In the genomic region with DNA sequence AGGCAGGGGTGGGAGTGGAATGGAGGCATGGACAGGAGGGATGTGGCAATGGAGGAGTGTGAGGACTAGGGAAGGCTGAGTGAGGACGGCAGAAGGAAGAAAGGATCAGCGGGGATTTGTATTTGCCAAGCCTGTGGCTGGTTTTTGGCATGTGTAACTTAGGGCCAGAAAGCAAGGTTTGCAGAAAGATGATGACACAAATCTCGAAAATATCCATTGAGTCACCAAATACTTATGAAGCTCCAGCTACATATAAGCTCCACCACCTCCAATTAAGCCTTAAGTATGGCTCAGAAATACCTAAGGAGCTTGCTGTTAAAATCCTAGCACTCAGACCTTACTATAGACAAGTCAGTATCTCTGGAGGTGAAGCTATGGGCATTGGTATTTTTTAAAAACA, we compare ENCODE assay signal across 23 cellular contexts.
DNase-seq lines count a peak whose midpoint lies in the region; ATAC-seq and TF ChIP-seq lines count a peak whose summit lies in the region.
"Had no signal": no experiment of that assay in that cellular context is flagged by ENCODE, and none has a peak within 500 bp of the region (broad histone marks: within the 10 kb centered on the region; RNA-seq: fewer than 3 reads in every experiment).

No MANE protein-coding gene starts in this region.

- H3K79me1 ChIP-seq in neuronal stem cell (ENCODE audit: low read depth, low read length), result no peaks in the 10 kb centered on the region

- H3K4me1 Mint-ChIP-seq in HFFc6 (ENCODE audit: low read depth) (peaks cover 30% of the 10 kb centered on the region), osteocyte (ENCODE audit: unreplicated experiment) (no peaks in the 10 kb centered on the region)
- H3K4me1 Mint-ChIP-seq: activated naive CD8-positive, alpha-beta T cell treated with anti-CD3 and anti-CD28 coated beads for 36 hours; T-cell had no signal

- H2BK5ac ChIP-seq in neuronal stem cell (ENCODE audit: low read length), result no peak overlapping the region

- H3K9me3 Mint-ChIP-seq in HFFc6, result no peaks in the 10 kb centered on the region
- H3K9me3 Mint-ChIP-seq in osteocyte (ENCODE audit: unreplicated experiment), result no peaks in the 10 kb centered on the region
- H3K9me3 Mint-ChIP-seq: activated CD4-positive, alpha-beta memory T cell treated with anti-CD3 and anti-CD28 coated beads for 36 hours; activated naive CD8-positive, alpha-beta T cell treated with anti-CD3 and anti-CD28 coated beads for 36 hours; natural killer cell treated with Interleukin-12 subunit alpha and Interleukin-12 subunit beta and Interleukin-15 and Interleukin-18, amount 100 ng/mL, for 72 hours; T-cell; type B pancreatic cell had no signal

- H3K36me3 Mint-ChIP-seq in HFFc6 (ENCODE audit: low read depth) (no peaks in the 10 kb centered on the region), osteocyte (ENCODE audit: unreplicated experiment) (no peaks in the 10 kb centered on the region)
- H3K36me3 Mint-ChIP-seq: activated CD4-positive, alpha-beta memory T cell treated with anti-CD3 and anti-CD28 coated beads for 36 hours; activated naive CD8-positive, alpha-beta T cell treated with anti-CD3 and anti-CD28 coated beads for 36 hours; brain; natural killer cell treated with Interleukin-12 subunit alpha and Interleukin-12 subunit beta and Interleukin-15 and Interleukin-18, amount 100 ng/mL, for 72 hours; type B pancreatic cell had no signal

- H3K4me3 ChIP-seq in right lobe of liver, result no peak overlapping the region
- H3K4me3 ChIP-seq in neuronal stem cell (ENCODE audit: low read length in 2 of 2), result no peak overlapping the region
- H3K4me3 ChIP-seq in esophagus muscularis mucosa, result no peak overlapping the region
- H3K4me3 ChIP-seq: BLaER1 treated with 17β-estradiol and CSF1 and Interleukin-3, amounts not matched to agents 10 nM and 100 nM; gastrocnemius medialis had no signal

- no peak overlapping the region for H2BK120ac ChIP-seq in neuronal stem cell (ENCODE audit: low read depth, low read length)

- intact Hi-C loops in right lobe of liver (cut with DNase I), result no loop called here
- intact Hi-C loops in esophagus muscularis mucosa (cut with DNase I), result no loop called here

- 26% methylated on average over 3 of the region's 3 CpGs for WGBS in right lobe of liver (ENCODE audit: insufficient coverage, low coverage, low lambda C conversion rate, missing lambda C conversion rate)
- WGBS in neuronal stem cell (ENCODE audit: extremely low coverage in 2 of 2, insufficient read length in 2 of 2, insufficient replicate concordance in 1 of 2), 2 donors, result no CpG with 5 or more reads among the region's 3 CpGs
- WGBS in esophagus muscularis mucosa, result 85% methylated on average over 3 of the region's 3 CpGs

- H4K8ac ChIP-seq in neuronal stem cell (ENCODE audit: low read depth, low read length), result no peak overlapping the region

- H3K4me3 Mint-ChIP-seq in HFFc6 (peak overlapping the region; percentile 31), osteocyte (ENCODE audit: unreplicated experiment) (no peak overlapping the region)
- H3K4me3 Mint-ChIP-seq: activated CD4-positive, alpha-beta memory T cell treated with anti-CD3 and anti-CD28 coated beads for 36 hours; activated naive CD8-positive, alpha-beta T cell treated with anti-CD3 and anti-CD28 coated beads for 36 hours; brain; natural killer cell treated with Interleukin-12 subunit alpha and Interleukin-12 subunit beta and Interleukin-15 and Interleukin-18, amount 100 ng/mL, for 72 hours; T-cell; type B pancreatic cell had no signal

- H3K27me3 Mint-ChIP-seq in HFFc6 (ENCODE audit: insufficient read depth) (peaks cover 2% of the 10 kb centered on the region; the same call in 1 of the 2 replicates), osteocyte (ENCODE audit: unreplicated experiment) (peaks cover 7% of the 10 kb centered on the region)
- H3K27me3 Mint-ChIP-seq: activated CD4-positive, alpha-beta memory T cell treated with anti-CD3 and anti-CD28 coated beads for 36 hours; activated naive CD8-positive, alpha-beta T cell treated with anti-CD3 and anti-CD28 coated beads for 36 hours; natural killer cell treated with Interleukin-12 subunit alpha and Interleukin-12 subunit beta and Interleukin-15 and Interleukin-18, amount 100 ng/mL, for 72 hours had no signal

- H3K36me3 ChIP-seq in right lobe of liver (no peaks in the 10 kb centered on the region), neuronal stem cell (replicated peaks in 1 of 2; ENCODE audit: control insufficient read depth in 2 of 2, insufficient read depth in 2 of 2, low read length in 2 of 2) (no peaks in the 10 kb centered on the region), esophagus muscularis mucosa (peaks cover 0 to 9% (median 0%) of the 10 kb centered on the region in 4 donors)
- H3K36me3 ChIP-seq: BLaER1 treated with 17β-estradiol and CSF1 and Interleukin-3, amounts not matched to agents 10 nM and 100 nM; gastrocnemius medialis had no signal

- H3K4me2 ChIP-seq in neuronal stem cell (ENCODE audit: insufficient read depth, low read length, poor library complexity, severe bottlenecking), result no peak overlapping the region
- H3K4me2 ChIP-seq: BLaER1 treated with 17β-estradiol and CSF1 and Interleukin-3, amounts not matched to agents 10 nM and 100 nM; KMS-11 had no signal

- no peak overlapping the region for H2BK12ac ChIP-seq in neuronal stem cell (ENCODE audit: low read length)

- H3K27ac Mint-ChIP-seq in HFFc6, result peak overlapping the region; percentile 88
- H3K27ac Mint-ChIP-seq in osteocyte (ENCODE audit: unreplicated experiment), result no peak overlapping the region
- H3K27ac Mint-ChIP-seq: activated CD4-positive, alpha-beta memory T cell treated with anti-CD3 and anti-CD28 coated beads for 36 hours; activated naive CD8-positive, alpha-beta T cell treated with anti-CD3 and anti-CD28 coated beads for 36 hours; natural killer cell treated with Interleukin-12 subunit alpha and Interleukin-12 subunit beta and Interleukin-15 and Interleukin-18, amount 100 ng/mL, for 72 hours; T-cell; type B pancreatic cell had no signal

- H3K27ac ChIP-seq in right lobe of liver (peak overlapping the region in 2 of 3 donors; percentile 50 to 57), neuronal stem cell (replicated peaks; ENCODE audit: low read length) (no peak overlapping the region), esophagus muscularis mucosa (replicated peaks in 1 of 4) (no peak overlapping the region)
- H3K27ac ChIP-seq: BLaER1 treated with 17β-estradiol and CSF1 and Interleukin-3, amounts not matched to agents 10 nM and 100 nM; gastrocnemius medialis; KMS-11 had no signal

- H3K4me1 ChIP-seq in right lobe of liver (peaks cover 0 to 31% (median 8%) of the 10 kb centered on the region in 4 donors), neuronal stem cell (ENCODE audit: control insufficient read depth in 2 of 2, insufficient read depth in 1 of 2, low read depth in 1 of 2, low read length in 2 of 2) (peaks cover 4 to 14% of the 10 kb centered on the region in 2 donors), esophagus muscularis mucosa (no peaks in the 10 kb centered on the region)
- H3K4me1 ChIP-seq: gastrocnemius medialis had no signal

- H3K23ac ChIP-seq in neuronal stem cell (ENCODE audit: low read depth, low read length, poor library complexity), result no peak overlapping the region

- no peak overlapping the region for H2AK5ac ChIP-seq in neuronal stem cell (ENCODE audit: low read depth, low read length)

- H3K9me3 ChIP-seq in right lobe of liver, result no peaks in the 10 kb centered on the region
- no peaks in the 10 kb centered on the region for H3K9me3 ChIP-seq in neuronal stem cell (replicated peaks in 1 of 2; ENCODE audit: control insufficient read depth in 2 of 2, insufficient read depth in 1 of 2, low read depth in 1 of 2, low read length in 2 of 2)
- peaks cover 0 to 8% (median 0%) of the 10 kb centered on the region in 4 donors for H3K9me3 ChIP-seq in esophagus muscularis mucosa
- H3K9me3 ChIP-seq: gastrocnemius medialis had no signal

- no peaks in the 10 kb centered on the region for H3K27me3 ChIP-seq in right lobe of liver
- H3K27me3 ChIP-seq in neuronal stem cell (ENCODE audit: control insufficient read depth in 3 of 3, insufficient read depth in 3 of 3, low read depth in 1 of 3, low read length in 3 of 3), result peaks cover 0 to 11% (median 0%) of the 10 kb centered on the region in 3 experiments
- H3K27me3 ChIP-seq in esophagus muscularis mucosa, result no peaks in the 10 kb centered on the region
- H3K27me3 ChIP-seq: BLaER1 treated with 17β-estradiol and CSF1 and Interleukin-3, amounts not matched to agents 10 nM and 100 nM; gastrocnemius medialis had no signal

- no peak overlapping the region for H3K9ac ChIP-seq in neuronal stem cell (ENCODE audit: low read depth, low read length, poor library complexity)
- H3K9ac ChIP-seq: BLaER1 treated with 17β-estradiol and CSF1 and Interleukin-3, amounts not matched to agents 10 nM and 100 nM; KMS-11 had no signal

- H4K91ac ChIP-seq in neuronal stem cell (ENCODE audit: low read depth, low read length, poor library complexity), result no peak overlapping the region

- DNase-seq in AG08396 (ENCODE audit: low spot score), result peak; percentile 52
- DNase-seq in HFFc6, result peak; percentile 80
- DNase-seq in astrocyte of the hippocampus (ENCODE audit: low read depth, low spot score), result peak; percentile 59
- no peak for DNase-seq in right lobe of liver
- no peak for DNase-seq in neuronal stem cell (ENCODE audit: low spot score)
- DNase-seq in esophagus muscularis mucosa (ENCODE audit: extremely low spot score), result no peak
- no peak for DNase-seq in osteocyte (ENCODE audit: extremely low spot score, unreplicated experiment)
- DNase-seq: activated CD4-positive, alpha-beta memory T cell treated with anti-CD3 and anti-CD28 coated beads for 36 hours; activated naive CD8-positive, alpha-beta T cell treated with anti-CD3 and anti-CD28 coated beads for 36 hours; effector CD8-positive, alpha-beta T cell; gastrocnemius medialis; hypothalamus; midbrain; NCI-H1694; NCI-H524; SIG-M5; T-cell had no signal

- H3K4ac ChIP-seq in neuronal stem cell (ENCODE audit: low read length), result no peak overlapping the region

- no peak overlapping the region for H2BK15ac ChIP-seq in neuronal stem cell (ENCODE audit: low read length)

- TF ChIP-seq POLR2A in right lobe of liver (IDR thresholded peaks at IDR 0.05) (no peak), esophagus muscularis mucosa (IDR thresholded peaks at IDR 0.05; ENCODE audit: low read depth) (no peak)

- H3K18ac ChIP-seq in neuronal stem cell (ENCODE audit: low read length), result no peak overlapping the region

- TF ChIP-seq CTCF in HFFc6 (IDR thresholded peaks at IDR 0.05) (no peak), right lobe of liver (IDR thresholded peaks at IDR 0.05) (no peak), esophagus muscularis mucosa (IDR thresholded peaks at IDR 0.05) (no peak), osteocyte (IDR thresholded peaks at IDR 0.05) (no peak)

- H2AFZ ChIP-seq in neuronal stem cell (ENCODE audit: low read length), result no peak overlapping the region

- no peak for TF ChIP-seq EP300 in esophagus muscularis mucosa (IDR thresholded peaks at IDR 0.05)

- ATAC-seq in right lobe of liver, result peak in 3 of 4 donors; percentile 11 to 44 (median 14)
- ATAC-seq in GM21381 (IDR thresholded peaks at IDR 0.05; ENCODE audit: unreplicated experiment), result no peak
- ATAC-seq: gastrocnemius medialis; natural killer cell treated with Interleukin-12 subunit alpha and Interleukin-12 subunit beta and Interleukin-15 and Interleukin-18, amount 100 ng/mL, for 72 hours; T-cell had no signal

- no peak overlapping the region for H3K14ac ChIP-seq in neuronal stem cell (ENCODE audit: low read length)

Comparison
In these comparisons a context has a peak if more than half of its experiments do, and no peak if none do; other contexts are left out.
1. DNase-seq: peak in AG08396 (single experiment), HFFc6 (single experiment) and astrocyte of the hippocampus (single experiment); none in right lobe of liver (0 of 3), neuronal stem cell (single experiment), esophagus muscularis mucosa (single experiment) and osteocyte (single experiment).
2. H3K27ac ChIP-seq: peak in right lobe of liver (2 of 3); none in neuronal stem cell (single experiment) and esophagus muscularis mucosa (0 of 4).